27 cellular contexts compared by ENCODE assay signal in genomic region chr10:117929321-117930067, GRCh38.
DNase-seq lines count a peak whose midpoint lies in the region; ATAC-seq and TF ChIP-seq lines count a peak whose summit lies in the region.
"Had no signal": no experiment of that assay in that cellular context is flagged by ENCODE, and none has a peak within 500 bp of the region (broad histone marks: within the 10 kb centered on the region; RNA-seq: fewer than 3 reads in every experiment).

No MANE protein-coding gene starts in this region.

- no peak overlapping the region for H3K27ac ChIP-seq in C4-2B
- no peak overlapping the region for H3K27ac ChIP-seq in dorsolateral prefrontal cortex
- H3K27ac ChIP-seq: ascending aorta, coronary artery, foreskin keratinocyte, heart left ventricle, skin epidermis, stomach, thyroid gland, vagina had no signal

- peaks cover 0 to 8% (median 0%) of the 10 kb centered on the region in 45 donors for H3K27me3 ChIP-seq in dorsolateral prefrontal cortex
- H3K27me3 ChIP-seq: ascending aorta, foreskin keratinocyte, thyroid gland, vagina had no signal

- ATAC-seq in stimulated activated naive CD8-positive, alpha-beta T cell treated with anti-CD3 and anti-CD28 coated beads, Interleukin-15, Interleukin-2, amounts not matched to agents 100 U/mL and 50 U/mL, for 24 hours: no peak
- ATAC-seq: activated CD8-positive, alpha-beta T cell treated with anti-CD3 and anti-CD28 coated beads, Interleukin-2, amount 10 ng/mL, durations not matched to agents 7 days and 5 days; effector memory CD8-positive, alpha-beta T cell; foreskin keratinocyte; heart left ventricle; left colon had no signal

- H3K4me3 ChIP-seq in GM12864 (ENCODE audit: low read depth, low read length): no peak overlapping the region
- no peak overlapping the region for H3K4me3 ChIP-seq in dorsolateral prefrontal cortex
- H3K4me3 ChIP-seq: ascending aorta, coronary artery, heart left ventricle, skin epidermis, stomach, thyroid gland, vagina had no signal

- TF ChIP-seq CTCF in C4-2B (conservative IDR thresholded peaks at IDR 0.05) (peak; percentile 8; the same call in 1 of the 2 replicates), GM12864 (IDR thresholded peaks at IDR 0.05; ENCODE audit: low read depth, low read length, missing control alignments) (peak; percentile 5), dorsolateral prefrontal cortex (IDR thresholded peaks at IDR 0.05 in 54 of 56, conservative IDR thresholded peaks at IDR 0.05 in 2 of 56; ENCODE audit: low read depth in 1 of 56, partially characterized antibody in 56 of 56) (no peak)

- DNase-seq in GM12864 (ENCODE audit: low read depth): no peak
- peak; percentile 0 for DNase-seq in NCI-H2171 (lab: John Stamatoyannopoulos, UW)
- DNase-seq in iPS-NIHi11 (ENCODE audit: low spot score): peak; percentile 14
- DNase-seq in MV-4-11 (lab: John Stamatoyannopoulos, UW): no peak
- DNase-seq in stimulated activated naive CD8-positive, alpha-beta T cell treated with anti-CD3 and anti-CD28 coated beads, Interleukin-15, Interleukin-2, amounts not matched to agents 100 U/mL and 50 U/mL, for 24 hours: no peak
- DNase-seq in DMS114 treated with DMSO at 0.1 percent for 48 hours (lab: John Stamatoyannopoulos, UW; ENCODE audit: unreplicated experiment): no peak
- DNase-seq in dorsolateral prefrontal cortex: no peak
- DNase-seq: activated CD8-positive, alpha-beta T cell treated with anti-CD3 and anti-CD28 coated beads, Interleukin-2, amount 10 ng/mL, durations not matched to agents 7 days and 5 days; activated naive CD8-positive, alpha-beta T cell treated with anti-CD3 and anti-CD28 coated beads, Interleukin-2, amount 10 ng/mL, durations not matched to agents 7 days and 5 days; CD4-positive, CD25-positive, alpha-beta regulatory T cell; effector memory CD8-positive, alpha-beta T cell; foreskin keratinocyte; H7; heart left ventricle; KBM-7; left colon; mesenchymal stem cell; NCI-H1436; RPMI8226; stimulated activated CD8-positive, alpha-beta memory T cell treated with anti-CD3 and anti-CD28 coated beads, Interleukin-4, amount 100 ng/mL, for 48 hours; stomach; thyroid gland had no signal

- intact Hi-C loops in dorsolateral prefrontal cortex (cut with DNase I): no loop called here

Comparison
In these comparisons a context has a peak if more than half of its experiments do, and no peak if none do; other contexts are left out.
1. CTCF ChIP-seq: peak in C4-2B (single experiment) and GM12864 (single experiment); none in dorsolateral prefrontal cortex (0 of 56).
2. DNase-seq: peak in NCI-H2171 (single experiment) and iPS-NIHi11 (single experiment); none in GM12864 (single experiment), MV-4-11 (single experiment), stimulated activated naive CD8-positive, alpha-beta T cell treated with anti-CD3 and anti-CD28 coated beads, Interleukin-15, Interleukin-2, amounts not matched to agents 100 U/mL and 50 U/mL, for 24 hours (single experiment), DMS114 treated with DMSO at 0.1 percent for 48 hours (single experiment) and dorsolateral prefrontal cortex (0 of 10).